In the genomic region with DNA sequence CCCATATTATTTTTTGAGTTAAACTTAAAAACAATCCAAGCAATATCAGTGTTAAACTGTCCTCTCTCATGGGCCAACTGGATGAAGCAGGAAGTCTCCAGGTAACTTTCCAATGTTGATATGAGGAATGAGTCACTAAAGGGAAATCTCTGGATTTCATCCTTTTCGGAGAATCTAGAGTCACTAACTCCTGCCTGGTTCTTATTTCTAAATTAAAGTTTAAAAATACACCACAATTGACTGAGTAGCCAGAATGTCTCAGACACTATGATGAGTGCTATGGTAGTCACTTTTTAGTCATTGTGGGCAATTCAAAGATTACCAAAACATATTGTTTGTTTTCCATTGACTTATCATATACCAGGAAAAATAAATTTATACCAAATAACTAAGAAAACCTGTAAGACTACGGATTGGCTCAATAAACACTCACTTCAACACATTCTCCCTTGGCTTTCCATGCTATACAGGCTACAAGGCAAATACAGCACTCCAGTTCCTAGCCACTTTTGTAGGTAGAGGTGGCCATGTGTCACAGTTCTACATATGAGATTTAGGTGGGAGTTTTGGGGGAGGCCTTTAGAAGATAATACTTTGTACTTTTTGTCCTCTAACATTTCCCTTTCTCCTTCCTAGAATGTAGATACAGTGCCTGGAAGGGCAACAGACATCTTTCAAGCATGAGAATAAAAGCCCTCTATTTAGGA, we compare ENCODE assay signal across 21 cellular contexts. TPM values are rescaled to one million over a fixed set of nuclear protein-coding genes. Genes with fewer than 3 reads are reported as not detected.
DNase-seq lines count a peak whose midpoint lies in the region; ATAC-seq, FAIRE-seq and TF ChIP-seq lines count a peak whose summit lies in the region.
"Had no signal": no experiment of that assay in that cellular context is flagged by ENCODE, and none has a peak within 500 bp of the region (broad histone marks: within the 10 kb centered on the region; RNA-seq: fewer than 3 reads in every experiment).

No MANE protein-coding gene starts in this region.

- peaks cover 18% of the 10 kb centered on the region for H3K4me1 Mint-ChIP-seq in activated T-cell treated with anti-CD3 and anti-CD28 coated beads, Interleukin-2, amount 50 U/mL, for 4 hours (ENCODE audit: low read depth)
- H3K4me1 Mint-ChIP-seq in stimulated activated effector memory CD8-positive, alpha-beta T cell treated with anti-CD3 and anti-CD28 coated beads, Interleukin-12 subunit alpha, Interleukin-12 subunit beta, amount 100 ng/mL, for 72 hours: peaks cover 24% of the 10 kb centered on the region
- H3K4me1 Mint-ChIP-seq: CD14-positive monocyte had no signal

- H3K36me3 Mint-ChIP-seq in activated T-cell treated with anti-CD3 and anti-CD28 coated beads, Interleukin-2, amount 50 U/mL, for 4 hours (ENCODE audit: insufficient read depth): peaks cover 26% of the 10 kb centered on the region
- peaks cover 70% of the 10 kb centered on the region for H3K36me3 Mint-ChIP-seq in stimulated activated effector memory CD8-positive, alpha-beta T cell treated with anti-CD3 and anti-CD28 coated beads, Interleukin-12 subunit alpha, Interleukin-12 subunit beta, amount 100 ng/mL, for 72 hours

- no peak for TF ChIP-seq CTCF in bronchial epithelial cell (IDR thresholded peaks at IDR 0.05; ENCODE audit: insufficient read depth, low read length, severe bottlenecking)

- no peak for DNase-seq in activated T-cell treated with anti-CD3 and anti-CD28 coated beads, Interleukin-2, amount 50 U/mL, for 4 hours
- no peak for DNase-seq in activated T-cell treated with anti-CD3 and anti-CD28 coated beads, Interleukin-2, amount 50 U/mL, for 1 hour
- DNase-seq in NCI-H226: peak; percentile 8
- DNase-seq in bronchial epithelial cell (ENCODE audit: low read depth): peak; percentile 77
- no peak for DNase-seq in stimulated activated effector memory CD8-positive, alpha-beta T cell treated with anti-CD3 and anti-CD28 coated beads, Interleukin-12 subunit alpha, Interleukin-12 subunit beta, amount 100 ng/mL, for 72 hours (ENCODE audit: low spot score in 2 of 2)
- DNase-seq in amygdala (lab: John Stamatoyannopoulos, UW): no peak
- DNase-seq: activated CD4-positive, alpha-beta memory T cell treated with anti-CD3 and anti-CD28 coated beads, Interleukin-2, amount 10 ng/mL, durations not matched to agents 7 days and 5 days; central memory CD4-positive, alpha-beta T cell; DMS 273 treated with DMSO at 0.1 percent for 48 hours; erythroblast; H9; KBM-7; left lung; NCI-H187 treated with DMSO at 0.1 percent for 48 hours; NK-92 treated with Interleukin-12 subunit alpha and Interleukin-12 subunit beta, amount 100 ng/mL, for 24 hours; stimulated activated CD4-positive, alpha-beta T cell treated with anti-CD3 and anti-CD28 coated beads, Interleukin-4, amount 100 ng/mL, for 1 hour had no signal

- no peaks in the 10 kb centered on the region for H3K27me3 Mint-ChIP-seq in activated T-cell treated with anti-CD3 and anti-CD28 coated beads, Interleukin-2, amount 50 U/mL, for 4 hours (ENCODE audit: low read depth)
- H3K27me3 Mint-ChIP-seq: activated CD4-positive, alpha-beta memory T cell treated with anti-CD3 and anti-CD28 coated beads, Interleukin-2, amount 10 ng/mL, durations not matched to agents 7 days and 5 days had no signal

- no peak overlapping the region for H3K4me3 Mint-ChIP-seq in activated T-cell treated with anti-CD3 and anti-CD28 coated beads, Interleukin-2, amount 50 U/mL, for 4 hours
- no peak overlapping the region for H3K4me3 Mint-ChIP-seq in stimulated activated effector memory CD8-positive, alpha-beta T cell treated with anti-CD3 and anti-CD28 coated beads, Interleukin-12 subunit alpha, Interleukin-12 subunit beta, amount 100 ng/mL, for 72 hours
- H3K4me3 Mint-ChIP-seq: activated CD4-positive, alpha-beta memory T cell treated with anti-CD3 and anti-CD28 coated beads, Interleukin-2, amount 10 ng/mL, durations not matched to agents 7 days and 5 days; CD14-positive monocyte; H9 had no signal

- ATAC-seq in activated T-cell treated with anti-CD3 and anti-CD28 coated beads, Interleukin-2, amount 50 U/mL, for 4 hours: peak; percentile 80 to 85
- peak; percentile 91 for ATAC-seq in stimulated activated effector memory CD8-positive, alpha-beta T cell treated with anti-CD3 and anti-CD28 coated beads, Interleukin-12 subunit alpha, Interleukin-12 subunit beta, amount 100 ng/mL, for 72 hours
- ATAC-seq in GM21786 (IDR thresholded peaks at IDR 0.05; ENCODE audit: unreplicated experiment) (no peak), HG03095 (IDR thresholded peaks at IDR 0.05; ENCODE audit: unreplicated experiment) (no peak)
- ATAC-seq: left lung had no signal

- H3K4me3 ChIP-seq in bronchial epithelial cell (ENCODE audit: low read depth, low read length): no peak overlapping the region
- H3K4me3 ChIP-seq: left lung, smooth muscle cell had no signal

- no peak for FAIRE-seq in bronchial epithelial cell (lab: Jason Lieb, UNC)
- FAIRE-seq: GM12891 had no signal

- H3K27me3 ChIP-seq in bronchial epithelial cell (ENCODE audit: control insufficient read depth, insufficient read depth, low read length): no peaks in the 10 kb centered on the region
- H3K27me3 ChIP-seq: left lung had no signal

- peaks cover 3% of the 10 kb centered on the region for H3K36me3 ChIP-seq in bronchial epithelial cell (ENCODE audit: control insufficient read depth, insufficient read depth, low read length)
- H3K36me3 ChIP-seq: left lung had no signal

- H3K27ac Mint-ChIP-seq in stimulated activated effector memory CD8-positive, alpha-beta T cell treated with anti-CD3 and anti-CD28 coated beads, Interleukin-12 subunit alpha, Interleukin-12 subunit beta, amount 100 ng/mL, for 72 hours: no peak overlapping the region
- H3K27ac Mint-ChIP-seq: activated CD4-positive, alpha-beta memory T cell treated with anti-CD3 and anti-CD28 coated beads, Interleukin-2, amount 10 ng/mL, durations not matched to agents 7 days and 5 days; CD14-positive monocyte; H9 had no signal

- H3K9me3 Mint-ChIP-seq in activated T-cell treated with anti-CD3 and anti-CD28 coated beads, Interleukin-2, amount 50 U/mL, for 4 hours: no peaks in the 10 kb centered on the region
- no peaks in the 10 kb centered on the region for H3K9me3 Mint-ChIP-seq in stimulated activated effector memory CD8-positive, alpha-beta T cell treated with anti-CD3 and anti-CD28 coated beads, Interleukin-12 subunit alpha, Interleukin-12 subunit beta, amount 100 ng/mL, for 72 hours
- H3K9me3 Mint-ChIP-seq: activated CD4-positive, alpha-beta memory T cell treated with anti-CD3 and anti-CD28 coated beads, Interleukin-2, amount 10 ng/mL, durations not matched to agents 7 days and 5 days; CD14-positive monocyte; H9 had no signal

RNA-seq across cellular contexts. Expression of a gene that starts 8.6 kb away (rescaled TPM):
- total RNA-seq in activated T-cell treated with anti-CD3 and anti-CD28 coated beads, Interleukin-2, amount 50 U/mL, for 4 hours: 10 to 100 TPM; 41.7 to 47.0 (median 44.4) TPM
- total RNA-seq in bronchial epithelial cell: 9.6 and 16.3 TPM in 2 replicates

RNA-seq across cellular contexts. Expression of a gene that starts 31.6 kb away (rescaled TPM):
- total RNA-seq in activated T-cell treated with anti-CD3 and anti-CD28 coated beads, Interleukin-2, amount 50 U/mL, for 4 hours: 1 to 10 TPM; 6.7 to 9.0 (median 7.3) TPM
- total RNA-seq in bronchial epithelial cell: 15.8 and 16.6 TPM in 2 replicates

RNA-seq across cellular contexts. Expression of a gene that starts 48.5 kb away (rescaled TPM):
- total RNA-seq in activated T-cell treated with anti-CD3 and anti-CD28 coated beads, Interleukin-2, amount 50 U/mL, for 4 hours: under 1 TPM; 0.47 to 0.68 (median 0.56) TPM
- total RNA-seq in bronchial epithelial cell: 0.79 and 1.0 TPM in 2 replicates
- total RNA-seq: smooth muscle cell had no signal

Comparison
In these comparisons a context has a peak if more than half of its experiments do, and no peak if none do; other contexts are left out.
1. ATAC-seq: peak in activated T-cell treated with anti-CD3 and anti-CD28 coated beads, Interleukin-2, amount 50 U/mL, for 4 hours (2 of 2) and stimulated activated effector memory CD8-positive, alpha-beta T cell treated with anti-CD3 and anti-CD28 coated beads, Interleukin-12 subunit alpha, Interleukin-12 subunit beta, amount 100 ng/mL, for 72 hours (single experiment); none in GM21786 (single experiment) and HG03095 (single experiment).
2. DNase-seq: peak in NCI-H226 (single experiment) and bronchial epithelial cell (single experiment); none in activated T-cell treated with anti-CD3 and anti-CD28 coated beads, Interleukin-2, amount 50 U/mL, for 4 hours (single experiment), activated T-cell treated with anti-CD3 and anti-CD28 coated beads, Interleukin-2, amount 50 U/mL, for 1 hour (single experiment), stimulated activated effector memory CD8-positive, alpha-beta T cell treated with anti-CD3 and anti-CD28 coated beads, Interleukin-12 subunit alpha, Interleukin-12 subunit beta, amount 100 ng/mL, for 72 hours (0 of 2) and amygdala (0 of 56).